8 cellular contexts compared by ENCODE assay signal in genomic region chr1:226110249-226111108, GRCh38. TPM values are rescaled to one million over a fixed set of nuclear protein-coding genes. Genes with fewer than 3 reads are reported as not detected.
DNase-seq lines count a peak whose midpoint lies in the region; ATAC-seq, FAIRE-seq and TF ChIP-seq lines count a peak whose summit lies in the region.

No MANE protein-coding gene starts in this region.

- peak overlapping the region; percentile 95 to 97 for H3K27ac ChIP-seq in A549
- H3K27ac ChIP-seq in effector memory CD4-positive, alpha-beta T cell (ENCODE audit: insufficient read depth, low read length, poor library complexity, severe bottlenecking), result peak overlapping the region; percentile 52

- no peak for TF ChIP-seq RAD21 in A549 (conservative IDR thresholded peaks at IDR 0.05 in 1 of 2, IDR thresholded peaks at IDR 0.05 in 1 of 2)

- no peaks in the 10 kb centered on the region for H3K36me3 Mint-ChIP-seq in memory B cell

- peak overlapping the region; percentile 79 for H3K4me2 ChIP-seq in A549

- H3K4me1 ChIP-seq in A549, result peaks cover 9% of the 10 kb centered on the region
- peaks cover 6% of the 10 kb centered on the region for H3K4me1 ChIP-seq in effector memory CD4-positive, alpha-beta T cell (ENCODE audit: control insufficient read depth, insufficient read depth, low read length, poor library complexity, severe bottlenecking)

- no peaks in the 10 kb centered on the region for H3K27me3 Mint-ChIP-seq in memory B cell

- peak overlapping the region; percentile 100 for H3K27ac Mint-ChIP-seq in memory B cell

- TF ChIP-seq CTCF in A549 (IDR thresholded peaks at IDR 0.05), result no peak

- H3K4me3 Mint-ChIP-seq in memory B cell, result peak overlapping the region; percentile 95

- 33% methylated on average over 12 of the region's 73 CpGs for WGBS in A549 (ENCODE audit: missing lambda C conversion rate)

- peak; percentile 58 to 68 for DNase-seq in A549 (ENCODE audit: low read depth in 1 of 2, low spot score in 1 of 2)
- DNase-seq in NCI-H2227 treated with DMSO at 0.1 percent for 48 hours (lab: John Stamatoyannopoulos, UW), result peak; percentile 73
- DNase-seq in activated CD4-positive, alpha-beta T cell treated with anti-CD3 and anti-CD28 coated beads, Interleukin-2, amount 50 U/mL, for 48 hours, result peak; percentile 71 to 76
- peak; percentile 25 to 34 (median 27) for DNase-seq in effector memory CD4-positive, alpha-beta T cell
- peak; percentile 83 to 87 for DNase-seq in memory B cell (ENCODE audit: low spot score in 2 of 2)
- peak; percentile 39 to 63 for DNase-seq in stimulated activated CD8-positive, alpha-beta memory T cell treated with anti-CD3 and anti-CD28 coated beads, Interleukin-15, amount 100 ng/mL, for 4 hours (ENCODE audit: low read depth in 2 of 2)

- peaks cover 38% of the 10 kb centered on the region for H3K4me1 Mint-ChIP-seq in memory B cell

- CTCF ChIA-PET in A549 (lab: Yijun Ruan, JAX), result interaction anchor here (0.6 to 6.9 kb wide), 10 partner anchors 10 to 299 kb away, joined by 3 to 73 read pairs (median 4); no protein-coding TSS in a partner anchor

- FAIRE-seq in A549 (lab: Jason Lieb, UNC), result no peak

- no peaks in the 10 kb centered on the region for H3K9me3 ChIP-seq in A549
- H3K9me3 ChIP-seq in effector memory CD4-positive, alpha-beta T cell (ENCODE audit: control insufficient read depth, low read length), result no peaks in the 10 kb centered on the region

- H3K36me3 ChIP-seq in effector memory CD4-positive, alpha-beta T cell (ENCODE audit: control insufficient read depth, insufficient read depth, low read length), result no peaks in the 10 kb centered on the region

- no peak for TF ChIP-seq EP300 in A549 (IDR thresholded peaks at IDR 0.05)

- H3K27me3 ChIP-seq in effector memory CD4-positive, alpha-beta T cell (replicated peaks; ENCODE audit: control insufficient read depth, insufficient read depth, low read length, poor library complexity, severe bottlenecking), result no peaks in the 10 kb centered on the region

- H3K4me3 ChIP-seq in A549, result peak overlapping the region; percentile 96
- peak overlapping the region; percentile 60 for H3K4me3 ChIP-seq in effector memory CD4-positive, alpha-beta T cell (ENCODE audit: insufficient read depth, low read depth, low read length, poor library complexity, severe bottlenecking)

- no peak for TF ChIP-seq POLR2A in A549 (IDR thresholded peaks at IDR 0.05; ENCODE audit: low read length)

- no peaks in the 10 kb centered on the region for H3K9me3 Mint-ChIP-seq in memory B cell

- ATAC-seq in A549, result peak; percentile 60 to 71
- ATAC-seq in GM18498 (IDR thresholded peaks at IDR 0.05; ENCODE audit: unreplicated experiment), result peak; percentile 82
- peak; percentile 78 for ATAC-seq in HG02852 (IDR thresholded peaks at IDR 0.05; ENCODE audit: unreplicated experiment)
- peak; percentile 76 for ATAC-seq in memory B cell (ENCODE audit: low read depth)

- POLR2A ChIA-PET in A549 (lab: Yijun Ruan, JAX), result interaction anchor here (0.6 to 3.0 kb wide), 8 partner anchors 9 to 142 kb away, joined by 3 to 23 read pairs (median 4); partner anchors contain the start of genes H3-3A and SDE2

TF ChIP-seq in A549, 52 proteins besides CTCF, POLR2A, EP300 and RAD21:
- TF ChIP-seq NR3C1 (IDR thresholded peaks at IDR 0.05), result no peak
- TF ChIP-seq ESRRA (IDR thresholded peaks at IDR 0.05; ENCODE audit: borderline replicate concordance, low read length), result no peak
- TF ChIP-seq TFCP2L1 (CRISPR knock-in tag; IDR thresholded peaks at IDR 0.05), result no peak
- TF ChIP-seq, protein P1, sequence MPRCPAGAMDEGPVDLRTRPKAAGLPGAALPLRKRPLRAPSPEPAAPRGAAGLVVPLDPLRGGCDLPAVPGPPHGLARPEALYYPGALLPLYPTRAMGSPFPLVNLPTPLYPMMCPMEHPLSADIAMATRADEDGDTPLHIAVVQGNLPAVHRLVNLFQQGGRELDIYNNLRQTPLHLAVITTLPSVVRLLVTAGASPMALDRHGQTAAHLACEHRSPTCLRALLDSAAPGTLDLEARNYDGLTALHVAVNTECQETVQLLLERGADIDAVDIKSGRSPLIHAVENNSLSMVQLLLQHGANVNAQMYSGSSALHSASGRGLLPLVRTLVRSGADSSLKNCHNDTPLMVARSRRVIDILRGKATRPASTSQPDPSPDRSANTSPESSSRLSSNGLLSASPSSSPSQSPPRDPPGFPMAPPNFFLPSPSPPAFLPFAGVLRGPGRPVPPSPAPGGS (IDR thresholded peaks at IDR 0.05), result 0 out of 3 replicates have a peak, but pooled peaks have one; percentile 41
- TF ChIP-seq, protein P2, sequence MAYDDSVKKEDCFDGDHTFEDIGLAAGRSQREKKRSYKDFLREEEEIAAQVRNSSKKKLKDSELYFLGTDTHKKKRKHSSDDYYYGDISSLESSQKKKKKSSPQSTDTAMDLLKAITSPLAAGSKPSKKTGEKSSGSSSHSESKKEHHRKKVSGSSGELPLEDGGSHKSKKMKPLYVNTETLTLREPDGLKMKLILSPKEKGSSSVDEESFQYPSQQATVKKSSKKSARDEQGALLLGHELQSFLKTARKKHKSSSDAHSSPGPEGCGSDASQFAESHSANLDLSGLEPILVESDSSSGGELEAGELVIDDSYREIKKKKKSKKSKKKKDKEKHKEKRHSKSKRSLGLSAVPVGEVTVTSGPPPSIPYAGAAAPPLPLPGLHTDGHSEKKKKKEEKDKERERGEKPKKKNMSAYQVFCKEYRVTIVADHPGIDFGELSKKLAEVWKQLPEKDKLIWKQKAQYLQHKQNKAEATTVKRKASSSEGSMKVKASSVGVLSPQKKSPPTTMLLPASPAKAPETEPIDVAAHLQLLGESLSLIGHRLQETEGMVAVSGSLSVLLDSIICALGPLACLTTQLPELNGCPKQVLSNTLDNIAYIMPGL (CRISPR knock-in tag; IDR thresholded peaks at IDR 0.05; ENCODE audit: borderline replicate concordance), result no peak
- TF ChIP-seq MYC (IDR thresholded peaks at IDR 0.05; ENCODE audit: borderline replicate concordance, low read length), result no peak
- TF ChIP-seq MAZ (IDR thresholded peaks at IDR 0.05; ENCODE audit: borderline replicate concordance, low read depth, low read length), result no peak
- peak; percentile 55; the same call in 1 of the 2 replicates for TF ChIP-seq PHF8 (IDR thresholded peaks at IDR 0.05; ENCODE audit: borderline replicate concordance, low read depth)
- no peak for TF ChIP-seq RCOR1 (IDR thresholded peaks at IDR 0.05; ENCODE audit: low read depth, low read length)
- no peak for TF ChIP-seq CBX8 (IDR thresholded peaks at IDR 0.05)
- TF ChIP-seq JUN (IDR thresholded peaks at IDR 0.05), result peak; percentile 34 to 41; a peak in 2 of 5 replicates
- no peak for TF ChIP-seq EHMT2 (IDR thresholded peaks at IDR 0.05; ENCODE audit: low read depth)
- TF ChIP-seq MAX (IDR thresholded peaks at IDR 0.05), result peak; percentile 9
- TF ChIP-seq RARB (CRISPR knock-in tag; IDR thresholded peaks at IDR 0.05), result no peak
TF ChIP-seq in A549: peak in this region for 4.

RNA-seq across cellular contexts. Expression of gene H3-3A, which starts 48.0 kb away (rescaled TPM):
- polyA plus RNA-seq in A549 (2011; rRNA removed) (366 and 457 TPM in 2 replicates), A549 (2017; fragmentation: RNase III; extraction: RNeasy Plus Mini Kit Qiagen cat#74134 plus additional on column Dnase treatment) (451 to 534 TPM (median 530 TPM) in 3 replicates)
- polyA plus RNA-seq in A549 (2012; cell fraction: cytosol; rRNA removed), result 369 and 462 TPM in 2 replicates
- polyA plus RNA-seq in A549 (2012; cell fraction: nucleus; rRNA removed), result 137 and 170 TPM in 2 replicates
- polyA minus RNA-seq in A549 (2011; rRNA and poly(A)+ RNA removed), result 54.3 and 60.0 TPM in 2 replicates

Comparison
In these comparisons a context has a peak if more than half of its experiments do, and no peak if none do; other contexts are left out.
1. Peak in every context shown above with its lines: DNase-seq, ATAC-seq, H3K4me3 ChIP-seq and H3K27ac ChIP-seq.
2. DNase-seq: peak in every context shown above with its lines; median percentile 85 in memory B cell; 74 in activated CD4-positive, alpha-beta T cell treated with anti-CD3 and anti-CD28 coated beads, Interleukin-2, amount 50 U/mL, for 48 hours; 73 in NCI-H2227 treated with DMSO at 0.1 percent for 48 hours; 63 in A549; 51 in stimulated activated CD8-positive, alpha-beta memory T cell treated with anti-CD3 and anti-CD28 coated beads, Interleukin-15, amount 100 ng/mL, for 4 hours; 27 in effector memory CD4-positive, alpha-beta T cell.